Comparison of ENCODE assay signal across 10 cellular contexts in genomic region chr1:67367370-67368345, GRCh38. TPM values are rescaled to one million over a fixed set of nuclear protein-coding genes. Genes with fewer than 3 reads are reported as not detected.
DNase-seq lines count a peak whose midpoint lies in the region; ATAC-seq and TF ChIP-seq lines count a peak whose summit lies in the region.
"Had no signal": no experiment of that assay in that cellular context is flagged by ENCODE, and none has a peak within 500 bp of the region (broad histone marks: within the 10 kb centered on the region; RNA-seq: fewer than 3 reads in every experiment).

No MANE protein-coding gene starts in this region.

- no peaks in the 10 kb centered on the region for H3K9me3 ChIP-seq in SK-N-SH
- H3K9me3 ChIP-seq in upper lobe of right lung: no peaks in the 10 kb centered on the region
- H3K9me3 ChIP-seq: tibial nerve had no signal

- H4K20me1 ChIP-seq in SK-N-SH (ENCODE audit: insufficient read depth): no peaks in the 10 kb centered on the region

- H3K27ac ChIP-seq in SK-N-SH (ENCODE audit: low read depth in 2 of 2, low read length in 1 of 2): no peak overlapping the region
- H3K27ac ChIP-seq in upper lobe of right lung: no peak overlapping the region
- H3K27ac ChIP-seq: tibial nerve had no signal

- H3K79me2 ChIP-seq in SK-N-SH (ENCODE audit: insufficient read depth): no peaks in the 10 kb centered on the region

- no peak overlapping the region for H3K9ac ChIP-seq in SK-N-SH

- WGBS in SK-N-SH (ENCODE audit: low lambda C conversion rate): 30% methylated on average over 6 of the region's 8 CpGs

- intact Hi-C loops in upper lobe of right lung (cut with DNase I): no loop called here

- H3K4me3 ChIP-seq in SK-N-SH (ENCODE audit: low read depth in 2 of 2, low read length in 1 of 2) (no peak overlapping the region), upper lobe of right lung (no peak overlapping the region)
- H3K4me3 ChIP-seq: tibial nerve had no signal

- no peaks in the 10 kb centered on the region for H3K4me1 Mint-ChIP-seq in stimulated activated memory B cell treated with anti-CD40 and anti-IgM and Interleukin-4, amounts not matched to agents 10 μg/mL and 1 μg/mL and 100 μg/mL, for 72 hours

- no peak for ATAC-seq in stimulated activated memory B cell treated with anti-CD40 and anti-IgM and Interleukin-4, amounts not matched to agents 10 μg/mL and 1 μg/mL and 100 μg/mL, for 72 hours
- no peak for ATAC-seq in upper lobe of right lung

- no peaks in the 10 kb centered on the region for H3K36me3 Mint-ChIP-seq in stimulated activated memory B cell treated with anti-CD40 and anti-IgM and Interleukin-4, amounts not matched to agents 10 μg/mL and 1 μg/mL and 100 μg/mL, for 72 hours

- no peaks in the 10 kb centered on the region for H3K9me2 ChIP-seq in SK-N-SH

- H3K4me2 ChIP-seq in SK-N-SH: peak overlapping the region; percentile 62

- H3F3A ChIP-seq in SK-N-SH (replicated peaks; ENCODE audit: insufficient read depth): no peaks in the 10 kb centered on the region

- CTCF ChIA-PET in SK-N-SH (lab: Yijun Ruan, JAX): interaction anchor here (0.7 to 4.1 kb wide), 5 partner anchors 20 to 134 kb away, joined by 3 to 26 read pairs (median 4); no protein-coding TSS in a partner anchor

- H3K9me3 Mint-ChIP-seq in stimulated activated memory B cell treated with anti-CD40 and anti-IgM and Interleukin-4, amounts not matched to agents 10 μg/mL and 1 μg/mL and 100 μg/mL, for 72 hours: no peaks in the 10 kb centered on the region

- H3K27ac Mint-ChIP-seq in stimulated activated memory B cell treated with anti-CD40 and anti-IgM and Interleukin-4, amounts not matched to agents 10 μg/mL and 1 μg/mL and 100 μg/mL, for 72 hours: no peak overlapping the region

- no peak for TF ChIP-seq EP300 in Ishikawa (IDR thresholded peaks at IDR 0.05; ENCODE audit: borderline replicate concordance)
- TF ChIP-seq EP300 in SK-N-SH (IDR thresholded peaks at IDR 0.05; ENCODE audit: borderline replicate concordance in 1 of 2, low read depth in 1 of 2, low read length in 1 of 2): no peak

- H3K27me3 ChIP-seq in SK-N-SH (ENCODE audit: insufficient read depth): no peaks in the 10 kb centered on the region
- no peaks in the 10 kb centered on the region for H3K27me3 ChIP-seq in upper lobe of right lung
- H3K27me3 ChIP-seq: tibial nerve had no signal

- peaks cover 6 to 9% of the 10 kb centered on the region in 2 experiments; a peak in 2 of 4 replicates for H3K4me1 ChIP-seq in SK-N-SH (ENCODE audit: control insufficient read depth in 1 of 2, insufficient read depth in 2 of 2, low read depth in 1 of 2, low read length in 1 of 2)
- no peaks in the 10 kb centered on the region for H3K4me1 ChIP-seq in upper lobe of right lung

- no peak overlapping the region for H3K4me3 Mint-ChIP-seq in stimulated activated memory B cell treated with anti-CD40 and anti-IgM and Interleukin-4, amounts not matched to agents 10 μg/mL and 1 μg/mL and 100 μg/mL, for 72 hours

- 0 out of 2 replicates have a peak, but pooled peaks have one; percentile 2 for TF ChIP-seq RAD21 in Ishikawa (IDR thresholded peaks at IDR 0.05; ENCODE audit: low read depth)
- peak; percentile 21; the same call in 1 of the 2 replicates for TF ChIP-seq RAD21 in SK-N-SH (IDR thresholded peaks at IDR 0.05; ENCODE audit: low read length)

- H3K36me3 ChIP-seq in SK-N-SH (replicated peaks in 1 of 2; ENCODE audit: control insufficient read depth in 1 of 2, insufficient read depth in 2 of 2, low read length in 1 of 2) (no peaks in the 10 kb centered on the region), upper lobe of right lung (no peaks in the 10 kb centered on the region)
- H3K36me3 ChIP-seq: tibial nerve had no signal

- no peaks in the 10 kb centered on the region for H3K27me3 Mint-ChIP-seq in stimulated activated memory B cell treated with anti-CD40 and anti-IgM and Interleukin-4, amounts not matched to agents 10 μg/mL and 1 μg/mL and 100 μg/mL, for 72 hours

- POLR2A ChIA-PET in SK-N-SH (lab: Yijun Ruan, JAX): no interaction called here

- DNase-seq in COR-L47 (lab: John Stamatoyannopoulos, UW) (peak; percentile 46), SK-N-SH (peak; percentile 78), iris pigment epithelial cell (ENCODE audit: low read depth) (peak; percentile 36), NCI-H526 treated with DMSO at 0.1 percent for 48 hours (lab: John Stamatoyannopoulos, UW) (no peak), upper lobe of right lung (no peak)
- no peak for DNase-seq in activated CD4-positive, CD25-positive, alpha-beta regulatory T cell (lab: John Stamatoyannopoulos, UW)
- DNase-seq: GF-D8 had no signal

- H2AFZ ChIP-seq in SK-N-SH (ENCODE audit: low read depth): no peak overlapping the region

- TF ChIP-seq CTCF in SK-N-SH (IDR thresholded peaks at IDR 0.05) (peak; percentile 31; the same call in 1 of the 2 replicates), upper lobe of right lung (IDR thresholded peaks at IDR 0.05) (no peak)

TF ChIP-seq in Ishikawa, 13 proteins besides CTCF, POLR2A, EP300 and RAD21:
- TF ChIP-seq ZBTB7A (IDR thresholded peaks at IDR 0.05; ENCODE audit: low read depth): no peak
- TF ChIP-seq NFIC (IDR thresholded peaks at IDR 0.05): peak; percentile 85
TF ChIP-seq in Ishikawa: peak in this region for 1.

TF ChIP-seq in SK-N-SH, 30 proteins besides CTCF, POLR2A, EP300 and RAD21:
- TF ChIP-seq TCF12 (IDR thresholded peaks at IDR 0.05) (no peak), USF1 (IDR thresholded peaks at IDR 0.05; ENCODE audit: borderline replicate concordance, low read depth) (no peak), SMC3 (IDR thresholded peaks at IDR 0.05; ENCODE audit: low read depth, low read length) (no peak), FOXJ3 (CRISPR knock-in tag; IDR thresholded peaks at IDR 0.05) (no peak), NFIC (IDR thresholded peaks at IDR 0.05; ENCODE audit: borderline replicate concordance) (peak; percentile 80), RCOR1 (IDR thresholded peaks at IDR 0.05; ENCODE audit: low read length) (no peak), FOSL2 (IDR thresholded peaks at IDR 0.05; ENCODE audit: borderline replicate concordance, low read depth) (no peak), RFX5 (IDR thresholded peaks at IDR 0.05; ENCODE audit: low read length) (no peak)

RNA-seq across cellular contexts. Expression of gene IL12RB2, which starts 60.0 kb away (rescaled TPM):
- polyA plus RNA-seq in SK-N-SH (2012; rRNA removed): not detected in 2 replicates
- polyA plus RNA-seq in SK-N-SH (2012; cell fraction: cytosol; rRNA removed): under 0.01 and 0.03 TPM in 2 replicates
- not detected in 2 replicates for polyA plus RNA-seq in SK-N-SH (2012; cell fraction: nucleus; rRNA removed)
- total RNA-seq in upper lobe of right lung: 0.87 TPM

Comparison
In these comparisons a context has a peak if more than half of its experiments do, and no peak if none do; other contexts are left out.
1. DNase-seq: peak in COR-L47 (single experiment), SK-N-SH (single experiment) and iris pigment epithelial cell (single experiment); none in NCI-H526 treated with DMSO at 0.1 percent for 48 hours (single experiment), activated CD4-positive, CD25-positive, alpha-beta regulatory T cell (0 of 4) and upper lobe of right lung (single experiment).